In genomic region chr3:14552717-14553116, GRCh38 we compare ENCODE assay signal across 35 cellular contexts. TPM values are rescaled to one million over a fixed set of nuclear protein-coding genes. Genes with fewer than 3 reads are reported as not detected.
"Had no signal": no experiment of that assay in that cellular context is flagged by ENCODE, and none has a peak within 500 bp of the region (broad histone marks: within the 10 kb centered on the region; RNA-seq: fewer than 3 reads in every experiment).

No MANE protein-coding gene starts in this region.

- H3K9me3 ChIP-seq: adrenal gland, ascending aorta, breast epithelium, esophagus squamous epithelium, gastroesophageal sphincter had no signal

- H3K36me3 Mint-ChIP-seq: activated CD4-positive, alpha-beta memory T cell treated with anti-CD3 and anti-CD28 coated beads for 36 hours; activated CD8-positive, alpha-beta memory T cell treated with anti-CD3 and anti-CD28 coated beads, Interleukin-2, amount 10 ng/mL, durations not matched to agents 7 days and 5 days; activated naive CD4-positive, alpha-beta T cell treated with anti-CD3 and anti-CD28 coated beads, Interleukin-2, amount 50 U/mL, for 24 hours; activated naive CD8-positive, alpha-beta T cell treated with anti-CD3 and anti-CD28 coated beads for 36 hours; brain had no signal

- ATAC-seq: activated CD4-positive, alpha-beta T cell treated with anti-CD3 and anti-CD28 coated beads for 36 hours; activated CD8-positive, alpha-beta memory T cell treated with anti-CD3 and anti-CD28 coated beads, Interleukin-2, amount 10 ng/mL, durations not matched to agents 7 days and 5 days; activated CD8-positive, alpha-beta T cell treated with anti-CD3 and anti-CD28 coated beads, Interleukin-2, amount 10 ng/mL, durations not matched to agents 7 days and 5 days; activated naive CD8-positive, alpha-beta T cell treated with anti-CD3 and anti-CD28 coated beads, Interleukin-2, amount 50 U/mL, for 24 hours; effector memory CD8-positive, alpha-beta T cell; gastroesophageal sphincter had no signal

- H3K27me3 ChIP-seq: adrenal gland, ascending aorta, cardiac muscle cell had no signal

- H3K36me3 ChIP-seq: adrenal gland, ascending aorta, breast epithelium, cardiac muscle cell, esophagus squamous epithelium, gastroesophageal sphincter had no signal

- H3K27ac Mint-ChIP-seq: activated CD4-positive, alpha-beta memory T cell treated with anti-CD3 and anti-CD28 coated beads for 36 hours; activated CD4-positive, alpha-beta T cell treated with anti-CD3 and anti-CD28 coated beads for 36 hours; activated CD4-positive, alpha-beta T cell treated with anti-CD3 and anti-CD28 coated beads, Interleukin-2, amount 10 ng/mL, durations not matched to agents 24 days and 14 days; activated CD8-positive, alpha-beta memory T cell treated with anti-CD3 and anti-CD28 coated beads, Interleukin-2, amount 10 ng/mL, durations not matched to agents 7 days and 5 days; activated CD8-positive, alpha-beta T cell treated with anti-CD3 and anti-CD28 coated beads, Interleukin-2, amount 10 ng/mL, durations not matched to agents 7 days and 5 days; activated naive CD4-positive, alpha-beta T cell treated with anti-CD3 and anti-CD28 coated beads for 36 hours; activated naive CD4-positive, alpha-beta T cell treated with anti-CD3 and anti-CD28 coated beads, Interleukin-2, amount 50 U/mL, for 24 hours; activated naive CD8-positive, alpha-beta T cell treated with anti-CD3 and anti-CD28 coated beads for 36 hours; activated naive CD8-positive, alpha-beta T cell treated with anti-CD3 and anti-CD28 coated beads, Interleukin-2, amount 50 U/mL, for 24 hours; activated T-helper 1 cell treated with anti-CD3 and anti-CD28 coated beads, Interleukin-12 subunit alpha, Interleukin-12 subunit beta, Interleukin-2, Interleukin-4 antibody, amounts not matched to agents 30 ng/mL and 10 ng/mL and 1 ng/mL, durations not matched to agents 14 hours and 24 hours and 36 hours; activated T-helper 2 cell treated with anti-CD3 and anti-CD28 coated beads, Interferon-gamma antibody, Interleukin-2, Interleukin-4, amounts not matched to agents 10 μg/mL and 5 μg/mL and 100 μg/mL, durations not matched to agents 14 hours and 24 hours and 36 hours; effector memory CD8-positive, alpha-beta T cell had no signal

- DNase-seq: activated CD4-positive, alpha-beta memory T cell treated with anti-CD3 and anti-CD28 coated beads for 36 hours; activated CD4-positive, alpha-beta T cell treated with anti-CD3 and anti-CD28 coated beads for 36 hours; activated CD4-positive, alpha-beta T cell treated with anti-CD3 and anti-CD28 coated beads, Interleukin-2, amount 10 ng/mL, durations not matched to agents 24 days and 14 days; activated CD4-positive, CD25-positive, alpha-beta regulatory T cell; activated CD4-positive, CD25-positive, alpha-beta regulatory T cell treated with anti-CD3 and anti-CD28 coated beads, Interleukin-2, amount 50 U/mL, for 72 hours; activated CD8-positive, alpha-beta memory T cell treated with anti-CD3 and anti-CD28 coated beads, Interleukin-2, amount 10 ng/mL, durations not matched to agents 7 days and 5 days; activated CD8-positive, alpha-beta memory T cell treated with anti-CD3 and anti-CD28 coated beads, Interleukin-2, amount 50 U/mL, for 4 hours; activated CD8-positive, alpha-beta T cell treated with anti-CD3 and anti-CD28 coated beads, Interleukin-2, amount 10 ng/mL, durations not matched to agents 7 days and 5 days; activated effector memory CD4-positive, alpha-beta T cell treated with anti-CD3 and anti-CD28 coated beads, Interleukin-2, amount 50 U/mL, for 16 hours; activated naive CD4-positive, alpha-beta T cell treated with anti-CD3 and anti-CD28 coated beads for 36 hours; activated naive CD8-positive, alpha-beta T cell treated with anti-CD3 and anti-CD28 coated beads for 36 hours; activated naive CD8-positive, alpha-beta T cell treated with anti-CD3 and anti-CD28 coated beads, Interleukin-2, amount 50 U/mL, for 24 hours; activated T-cell treated with anti-CD3 and anti-CD28 coated beads, Interleukin-2, amount 50 U/mL, for 1 hour; activated T-cell treated with anti-CD3 and anti-CD28 coated beads, Interleukin-2, amount 50 U/mL, for 48 hours; adrenal gland; amygdala; cortex of kidney; dermis blood vessel endothelial cell; effector CD4-positive, alpha-beta T cell; effector memory CD8-positive, alpha-beta T cell; esophagus squamous epithelium; foreskin melanocyte; T-helper 2 cell had no signal

- H3K27ac ChIP-seq: adrenal gland, ascending aorta, breast epithelium, cardiac muscle cell, epithelial cell of prostate, esophagus squamous epithelium, gastroesophageal sphincter had no signal

- H3K4me3 ChIP-seq: adrenal gland, ascending aorta, breast epithelium, cardiac muscle cell, esophagus squamous epithelium, gastroesophageal sphincter had no signal

- H3K4me1 ChIP-seq: ascending aorta, breast epithelium had no signal

- H3K9me3 Mint-ChIP-seq: activated CD4-positive, alpha-beta memory T cell treated with anti-CD3 and anti-CD28 coated beads for 36 hours; activated CD4-positive, alpha-beta T cell treated with anti-CD3 and anti-CD28 coated beads, Interleukin-2, amount 10 ng/mL, durations not matched to agents 24 days and 14 days; activated naive CD4-positive, alpha-beta T cell treated with anti-CD3 and anti-CD28 coated beads for 36 hours; activated naive CD4-positive, alpha-beta T cell treated with anti-CD3 and anti-CD28 coated beads, Interleukin-2, amount 50 U/mL, for 24 hours; activated naive CD8-positive, alpha-beta T cell treated with anti-CD3 and anti-CD28 coated beads for 36 hours; activated naive CD8-positive, alpha-beta T cell treated with anti-CD3 and anti-CD28 coated beads, Interleukin-2, amount 50 U/mL, for 24 hours; activated T-helper 1 cell treated with anti-CD3 and anti-CD28 coated beads, Interleukin-12 subunit alpha, Interleukin-12 subunit beta, Interleukin-2, Interleukin-4 antibody, amounts not matched to agents 30 ng/mL and 10 ng/mL and 1 ng/mL, durations not matched to agents 14 hours and 24 hours and 36 hours; activated T-helper 2 cell treated with anti-CD3 and anti-CD28 coated beads, Interferon-gamma antibody, Interleukin-2, Interleukin-4, amounts not matched to agents 10 μg/mL and 5 μg/mL and 100 μg/mL, durations not matched to agents 14 hours and 24 hours and 36 hours; central memory CD8-positive, alpha-beta T cell; effector memory CD8-positive, alpha-beta T cell had no signal

- H3K27me3 Mint-ChIP-seq: brain had no signal

- H3K4me3 Mint-ChIP-seq: activated CD4-positive, alpha-beta memory T cell treated with anti-CD3 and anti-CD28 coated beads for 36 hours; activated CD4-positive, alpha-beta T cell treated with anti-CD3 and anti-CD28 coated beads for 36 hours; activated CD4-positive, alpha-beta T cell treated with anti-CD3 and anti-CD28 coated beads, Interleukin-2, amount 10 ng/mL, durations not matched to agents 24 days and 14 days; activated CD8-positive, alpha-beta memory T cell treated with anti-CD3 and anti-CD28 coated beads, Interleukin-2, amount 10 ng/mL, durations not matched to agents 7 days and 5 days; activated CD8-positive, alpha-beta T cell treated with anti-CD3 and anti-CD28 coated beads, Interleukin-2, amount 10 ng/mL, durations not matched to agents 7 days and 5 days; activated naive CD4-positive, alpha-beta T cell treated with anti-CD3 and anti-CD28 coated beads for 36 hours; activated naive CD4-positive, alpha-beta T cell treated with anti-CD3 and anti-CD28 coated beads, Interleukin-2, amount 50 U/mL, for 24 hours; activated naive CD8-positive, alpha-beta T cell treated with anti-CD3 and anti-CD28 coated beads for 36 hours; activated naive CD8-positive, alpha-beta T cell treated with anti-CD3 and anti-CD28 coated beads, Interleukin-2, amount 50 U/mL, for 24 hours; activated T-helper 1 cell treated with anti-CD3 and anti-CD28 coated beads, Interleukin-12 subunit alpha, Interleukin-12 subunit beta, Interleukin-2, Interleukin-4 antibody, amounts not matched to agents 30 ng/mL and 10 ng/mL and 1 ng/mL, durations not matched to agents 14 hours and 24 hours and 36 hours; brain; central memory CD8-positive, alpha-beta T cell; effector memory CD8-positive, alpha-beta T cell had no signal

RNA-seq across cellular contexts. Expression of gene GRIP2, which starts 12.6 kb away (rescaled TPM):
- total RNA-seq: activated CD4-positive, alpha-beta memory T cell treated with anti-CD3 and anti-CD28 coated beads for 36 hours; activated CD4-positive, alpha-beta T cell treated with anti-CD3 and anti-CD28 coated beads for 36 hours; activated CD4-positive, alpha-beta T cell treated with anti-CD3 and anti-CD28 coated beads, Interleukin-2, amount 10 ng/mL, durations not matched to agents 24 days and 14 days; activated CD8-positive, alpha-beta memory T cell treated with anti-CD3 and anti-CD28 coated beads for 36 hours; activated CD8-positive, alpha-beta memory T cell treated with anti-CD3 and anti-CD28 coated beads, Interleukin-2, amount 10 ng/mL, durations not matched to agents 7 days and 5 days; activated CD8-positive, alpha-beta T cell treated with anti-CD3 and anti-CD28 coated beads, Interleukin-2, amount 10 ng/mL, durations not matched to agents 7 days and 5 days; activated naive CD4-positive, alpha-beta T cell treated with anti-CD3 and anti-CD28 coated beads for 36 hours; activated naive CD8-positive, alpha-beta T cell treated with anti-CD3 and anti-CD28 coated beads for 36 hours; activated T-helper 1 cell treated with anti-CD3 and anti-CD28 coated beads, Interleukin-12 subunit alpha, Interleukin-12 subunit beta, Interleukin-2, Interleukin-4 antibody, amounts not matched to agents 30 ng/mL and 10 ng/mL and 1 ng/mL, durations not matched to agents 14 hours and 24 hours and 36 hours; activated T-helper 2 cell treated with anti-CD3 and anti-CD28 coated beads, Interferon-gamma antibody, Interleukin-2, Interleukin-4, amounts not matched to agents 10 μg/mL and 5 μg/mL and 100 μg/mL, durations not matched to agents 14 hours and 24 hours and 36 hours; endothelial cell of umbilical vein had no signal
- polyA plus RNA-seq: cardiac muscle cell, endothelial cell of umbilical vein had no signal
